In the genomic region with DNA sequence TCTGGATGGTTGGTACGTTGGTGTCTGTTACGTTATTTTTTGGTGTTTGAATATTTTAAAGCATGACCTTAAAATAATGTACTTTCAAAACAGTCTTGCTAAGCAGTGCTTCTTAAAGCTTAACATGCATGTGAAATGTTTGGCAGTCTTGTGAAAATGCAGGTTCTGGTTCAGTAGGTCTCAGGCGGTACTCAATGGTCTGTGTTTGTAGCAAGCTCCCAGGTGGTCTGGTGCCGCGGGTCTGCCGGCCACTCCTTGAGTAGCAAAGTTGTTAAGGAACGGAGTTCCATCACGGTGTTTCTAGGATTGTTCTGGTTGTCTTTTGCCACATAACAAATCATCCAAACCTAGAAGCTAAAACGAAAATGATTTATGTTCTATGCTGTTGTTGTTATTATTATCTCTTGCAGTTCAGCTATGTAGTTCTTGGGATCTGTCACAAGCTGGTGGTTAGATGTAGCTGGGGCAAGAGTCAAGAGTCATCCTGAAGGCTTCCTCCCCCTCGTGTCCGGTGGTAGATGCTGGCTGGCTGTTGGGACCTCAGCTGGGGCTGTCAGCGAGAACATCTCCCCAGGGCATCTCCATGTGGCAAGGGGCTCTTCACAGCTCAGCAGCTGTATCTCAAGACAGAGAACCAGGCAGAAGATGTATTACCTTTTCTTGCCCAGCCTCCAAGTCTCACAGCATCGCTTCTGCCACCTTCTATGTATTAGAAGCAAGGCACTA, we compare ENCODE assay signal across 1 cellular context.
A peak's percentile ranks its signal among the peaks of the same experiment; 100 is the strongest.
TF ChIP-seq lines count a peak whose summit lies in the region.

No MANE protein-coding gene starts in this region.

TF ChIP-seq in GM12878, 131 proteins besides CTCF, POLR2A, EP300 and RAD21 (continued from another document and continues in another):
- TF ChIP-seq, protein P1, sequence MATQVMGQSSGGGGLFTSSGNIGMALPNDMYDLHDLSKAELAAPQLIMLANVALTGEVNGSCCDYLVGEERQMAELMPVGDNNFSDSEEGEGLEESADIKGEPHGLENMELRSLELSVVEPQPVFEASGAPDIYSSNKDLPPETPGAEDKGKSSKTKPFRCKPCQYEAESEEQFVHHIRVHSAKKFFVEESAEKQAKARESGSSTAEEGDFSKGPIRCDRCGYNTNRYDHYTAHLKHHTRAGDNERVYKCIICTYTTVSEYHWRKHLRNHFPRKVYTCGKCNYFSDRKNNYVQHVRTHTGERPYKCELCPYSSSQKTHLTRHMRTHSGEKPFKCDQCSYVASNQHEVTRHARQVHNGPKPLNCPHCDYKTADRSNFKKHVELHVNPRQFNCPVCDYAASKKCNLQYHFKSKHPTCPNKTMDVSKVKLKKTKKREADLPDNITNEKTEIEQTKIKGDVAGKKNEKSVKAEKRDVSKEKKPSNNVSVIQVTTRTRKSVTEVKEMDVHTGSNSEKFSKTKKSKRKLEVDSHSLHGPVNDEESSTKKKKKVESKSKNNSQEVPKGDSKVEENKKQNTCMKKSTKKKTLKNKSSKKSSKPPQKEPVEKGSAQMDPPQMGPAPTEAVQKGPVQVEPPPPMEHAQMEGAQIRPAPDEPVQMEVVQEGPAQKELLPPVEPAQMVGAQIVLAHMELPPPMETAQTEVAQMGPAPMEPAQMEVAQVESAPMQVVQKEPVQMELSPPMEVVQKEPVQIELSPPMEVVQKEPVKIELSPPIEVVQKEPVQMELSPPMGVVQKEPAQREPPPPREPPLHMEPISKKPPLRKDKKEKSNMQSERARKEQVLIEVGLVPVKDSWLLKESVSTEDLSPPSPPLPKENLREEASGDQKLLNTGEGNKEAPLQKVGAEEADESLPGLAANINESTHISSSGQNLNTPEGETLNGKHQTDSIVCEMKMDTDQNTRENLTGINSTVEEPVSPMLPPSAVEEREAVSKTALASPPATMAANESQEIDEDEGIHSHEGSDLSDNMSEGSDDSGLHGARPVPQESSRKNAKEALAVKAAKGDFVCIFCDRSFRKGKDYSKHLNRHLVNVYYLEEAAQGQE (IDR thresholded peaks at IDR 0.05; ENCODE audit: low read depth, low read length), result no peak
- TF ChIP-seq RFX5 (IDR thresholded peaks at IDR 0.05; ENCODE audit: low read depth, low read length) (no peak), ETV6 (conservative IDR thresholded peaks at IDR 0.05 in 1 of 2, IDR thresholded peaks at IDR 0.05 in 1 of 2; ENCODE audit: borderline replicate concordance in 1 of 2, low read depth in 1 of 2) (0 out of 4 replicates have a peak, but pooled peaks of 1 of the 2 experiments have one; percentile 8), POLR2AphosphoS5 (IDR thresholded peaks at IDR 0.05; ENCODE audit: low read length) (no peak; the same call in 1 of the 2 replicates), LARP7 (IDR thresholded peaks at IDR 0.05) (no peak), SUPT20H (IDR thresholded peaks at IDR 0.05; ENCODE audit: borderline replicate concordance, control insufficient read depth, low read depth, low read length) (no peak), TCF7 (IDR thresholded peaks at IDR 0.05; ENCODE audit: borderline replicate concordance) (no peak), PAX5 (IDR thresholded peaks at IDR 0.05; ENCODE audit: borderline replicate concordance, low read depth, low read length) (peak; percentile 70; the same call in 1 of the 2 replicates), CREM (IDR thresholded peaks at IDR 0.05; ENCODE audit: low read depth) (0 out of 2 replicates have a peak, but pooled peaks have one; percentile 20), TAF1 (IDR thresholded peaks at IDR 0.05; ENCODE audit: borderline replicate concordance, low read depth, low read length) (0 out of 2 replicates have a peak, but pooled peaks have one; percentile 23), CHD4 (IDR thresholded peaks at IDR 0.05) (no peak), SP1 (IDR thresholded peaks at IDR 0.05; ENCODE audit: low read depth, low read length) (no peak), NRF1 (conservative IDR thresholded peaks at IDR 0.05; ENCODE audit: low read depth, low read length) (no peak), BCL11A (IDR thresholded peaks at IDR 0.05; ENCODE audit: low read depth, low read length) (no peak), ZNF207 (IDR thresholded peaks at IDR 0.05; ENCODE audit: borderline replicate concordance) (no peak)
- TF ChIP-seq, protein P2, sequence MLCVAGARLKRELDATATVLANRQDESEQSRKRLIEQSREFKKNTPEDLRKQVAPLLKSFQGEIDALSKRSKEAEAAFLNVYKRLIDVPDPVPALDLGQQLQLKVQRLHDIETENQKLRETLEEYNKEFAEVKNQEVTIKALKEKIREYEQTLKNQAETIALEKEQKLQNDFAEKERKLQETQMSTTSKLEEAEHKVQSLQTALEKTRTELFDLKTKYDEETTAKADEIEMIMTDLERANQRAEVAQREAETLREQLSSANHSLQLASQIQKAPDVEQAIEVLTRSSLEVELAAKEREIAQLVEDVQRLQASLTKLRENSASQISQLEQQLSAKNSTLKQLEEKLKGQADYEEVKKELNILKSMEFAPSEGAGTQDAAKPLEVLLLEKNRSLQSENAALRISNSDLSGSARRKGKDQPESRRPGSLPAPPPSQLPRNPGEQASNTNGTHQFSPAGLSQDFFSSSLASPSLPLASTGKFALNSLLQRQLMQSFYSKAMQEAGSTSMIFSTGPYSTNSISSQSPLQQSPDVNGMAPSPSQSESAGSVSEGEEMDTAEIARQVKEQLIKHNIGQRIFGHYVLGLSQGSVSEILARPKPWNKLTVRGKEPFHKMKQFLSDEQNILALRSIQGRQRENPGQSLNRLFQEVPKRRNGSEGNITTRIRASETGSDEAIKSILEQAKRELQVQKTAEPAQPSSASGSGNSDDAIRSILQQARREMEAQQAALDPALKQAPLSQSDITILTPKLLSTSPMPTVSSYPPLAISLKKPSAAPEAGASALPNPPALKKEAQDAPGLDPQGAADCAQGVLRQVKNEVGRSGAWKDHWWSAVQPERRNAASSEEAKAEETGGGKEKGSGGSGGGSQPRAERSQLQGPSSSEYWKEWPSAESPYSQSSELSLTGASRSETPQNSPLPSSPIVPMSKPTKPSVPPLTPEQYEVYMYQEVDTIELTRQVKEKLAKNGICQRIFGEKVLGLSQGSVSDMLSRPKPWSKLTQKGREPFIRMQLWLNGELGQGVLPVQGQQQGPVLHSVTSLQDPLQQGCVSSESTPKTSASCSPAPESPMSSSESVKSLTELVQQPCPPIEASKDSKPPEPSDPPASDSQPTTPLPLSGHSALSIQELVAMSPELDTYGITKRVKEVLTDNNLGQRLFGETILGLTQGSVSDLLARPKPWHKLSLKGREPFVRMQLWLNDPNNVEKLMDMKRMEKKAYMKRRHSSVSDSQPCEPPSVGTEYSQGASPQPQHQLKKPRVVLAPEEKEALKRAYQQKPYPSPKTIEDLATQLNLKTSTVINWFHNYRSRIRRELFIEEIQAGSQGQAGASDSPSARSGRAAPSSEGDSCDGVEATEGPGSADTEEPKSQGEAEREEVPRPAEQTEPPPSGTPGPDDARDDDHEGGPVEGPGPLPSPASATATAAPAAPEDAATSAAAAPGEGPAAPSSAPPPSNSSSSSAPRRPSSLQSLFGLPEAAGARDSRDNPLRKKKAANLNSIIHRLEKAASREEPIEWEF (IDR thresholded peaks at IDR 0.05; ENCODE audit: insufficient replicate concordance, low read depth, low read length), result peak; percentile 29
- TF ChIP-seq, protein P3, sequence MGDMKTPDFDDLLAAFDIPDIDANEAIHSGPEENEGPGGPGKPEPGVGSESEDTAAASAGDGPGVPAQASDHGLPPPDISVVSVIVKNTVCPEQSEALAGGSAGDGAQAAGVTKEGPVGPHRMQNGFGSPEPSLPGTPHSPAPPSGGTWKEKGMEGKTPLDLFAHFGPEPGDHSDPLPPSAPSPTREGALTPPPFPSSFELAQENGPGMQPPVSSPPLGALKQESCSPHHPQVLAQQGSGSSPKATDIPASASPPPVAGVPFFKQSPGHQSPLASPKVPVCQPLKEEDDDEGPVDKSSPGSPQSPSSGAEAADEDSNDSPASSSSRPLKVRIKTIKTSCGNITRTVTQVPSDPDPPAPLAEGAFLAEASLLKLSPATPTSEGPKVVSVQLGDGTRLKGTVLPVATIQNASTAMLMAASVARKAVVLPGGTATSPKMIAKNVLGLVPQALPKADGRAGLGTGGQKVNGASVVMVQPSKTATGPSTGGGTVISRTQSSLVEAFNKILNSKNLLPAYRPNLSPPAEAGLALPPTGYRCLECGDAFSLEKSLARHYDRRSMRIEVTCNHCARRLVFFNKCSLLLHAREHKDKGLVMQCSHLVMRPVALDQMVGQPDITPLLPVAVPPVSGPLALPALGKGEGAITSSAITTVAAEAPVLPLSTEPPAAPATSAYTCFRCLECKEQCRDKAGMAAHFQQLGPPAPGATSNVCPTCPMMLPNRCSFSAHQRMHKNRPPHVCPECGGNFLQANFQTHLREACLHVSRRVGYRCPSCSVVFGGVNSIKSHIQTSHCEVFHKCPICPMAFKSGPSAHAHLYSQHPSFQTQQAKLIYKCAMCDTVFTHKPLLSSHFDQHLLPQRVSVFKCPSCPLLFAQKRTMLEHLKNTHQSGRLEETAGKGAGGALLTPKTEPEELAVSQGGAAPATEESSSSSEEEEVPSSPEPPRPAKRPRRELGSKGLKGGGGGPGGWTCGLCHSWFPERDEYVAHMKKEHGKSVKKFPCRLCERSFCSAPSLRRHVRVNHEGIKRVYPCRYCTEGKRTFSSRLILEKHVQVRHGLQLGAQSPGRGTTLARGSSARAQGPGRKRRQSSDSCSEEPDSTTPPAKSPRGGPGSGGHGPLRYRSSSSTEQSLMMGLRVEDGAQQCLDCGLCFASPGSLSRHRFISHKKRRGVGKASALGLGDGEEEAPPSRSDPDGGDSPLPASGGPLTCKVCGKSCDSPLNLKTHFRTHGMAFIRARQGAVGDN (IDR thresholded peaks at IDR 0.05), result 0 out of 2 replicates have a peak, but pooled peaks have one; percentile 23
- TF ChIP-seq, protein P4, sequence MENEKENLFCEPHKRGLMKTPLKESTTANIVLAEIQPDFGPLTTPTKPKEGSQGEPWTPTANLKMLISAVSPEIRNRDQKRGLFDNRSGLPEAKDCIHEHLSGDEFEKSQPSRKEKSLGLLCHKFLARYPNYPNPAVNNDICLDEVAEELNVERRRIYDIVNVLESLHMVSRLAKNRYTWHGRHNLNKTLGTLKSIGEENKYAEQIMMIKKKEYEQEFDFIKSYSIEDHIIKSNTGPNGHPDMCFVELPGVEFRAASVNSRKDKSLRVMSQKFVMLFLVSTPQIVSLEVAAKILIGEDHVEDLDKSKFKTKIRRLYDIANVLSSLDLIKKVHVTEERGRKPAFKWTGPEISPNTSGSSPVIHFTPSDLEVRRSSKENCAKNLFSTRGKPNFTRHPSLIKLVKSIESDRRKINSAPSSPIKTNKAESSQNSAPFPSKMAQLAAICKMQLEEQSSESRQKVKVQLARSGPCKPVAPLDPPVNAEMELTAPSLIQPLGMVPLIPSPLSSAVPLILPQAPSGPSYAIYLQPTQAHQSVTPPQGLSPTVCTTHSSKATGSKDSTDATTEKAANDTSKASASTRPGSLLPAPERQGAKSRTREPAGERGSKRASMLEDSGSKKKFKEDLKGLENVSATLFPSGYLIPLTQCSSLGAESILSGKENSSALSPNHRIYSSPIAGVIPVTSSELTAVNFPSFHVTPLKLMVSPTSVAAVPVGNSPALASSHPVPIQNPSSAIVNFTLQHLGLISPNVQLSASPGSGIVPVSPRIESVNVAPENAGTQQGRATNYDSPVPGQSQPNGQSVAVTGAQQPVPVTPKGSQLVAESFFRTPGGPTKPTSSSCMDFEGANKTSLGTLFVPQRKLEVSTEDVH (IDR thresholded peaks at IDR 0.05; ENCODE audit: low read depth, partially characterized antibody), result no peak
- TF ChIP-seq, protein P5, sequence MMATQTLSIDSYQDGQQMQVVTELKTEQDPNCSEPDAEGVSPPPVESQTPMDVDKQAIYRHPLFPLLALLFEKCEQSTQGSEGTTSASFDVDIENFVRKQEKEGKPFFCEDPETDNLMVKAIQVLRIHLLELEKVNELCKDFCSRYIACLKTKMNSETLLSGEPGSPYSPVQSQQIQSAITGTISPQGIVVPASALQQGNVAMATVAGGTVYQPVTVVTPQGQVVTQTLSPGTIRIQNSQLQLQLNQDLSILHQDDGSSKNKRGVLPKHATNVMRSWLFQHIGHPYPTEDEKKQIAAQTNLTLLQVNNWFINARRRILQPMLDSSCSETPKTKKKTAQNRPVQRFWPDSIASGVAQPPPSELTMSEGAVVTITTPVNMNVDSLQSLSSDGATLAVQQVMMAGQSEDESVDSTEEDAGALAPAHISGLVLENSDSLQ (IDR thresholded peaks at IDR 0.05), result no peak
- TF ChIP-seq, protein P6, sequence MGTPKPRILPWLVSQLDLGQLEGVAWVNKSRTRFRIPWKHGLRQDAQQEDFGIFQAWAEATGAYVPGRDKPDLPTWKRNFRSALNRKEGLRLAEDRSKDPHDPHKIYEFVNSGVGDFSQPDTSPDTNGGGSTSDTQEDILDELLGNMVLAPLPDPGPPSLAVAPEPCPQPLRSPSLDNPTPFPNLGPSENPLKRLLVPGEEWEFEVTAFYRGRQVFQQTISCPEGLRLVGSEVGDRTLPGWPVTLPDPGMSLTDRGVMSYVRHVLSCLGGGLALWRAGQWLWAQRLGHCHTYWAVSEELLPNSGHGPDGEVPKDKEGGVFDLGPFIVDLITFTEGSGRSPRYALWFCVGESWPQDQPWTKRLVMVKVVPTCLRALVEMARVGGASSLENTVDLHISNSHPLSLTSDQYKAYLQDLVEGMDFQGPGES (IDR thresholded peaks at IDR 0.05), result no peak
- TF ChIP-seq, protein P7, sequence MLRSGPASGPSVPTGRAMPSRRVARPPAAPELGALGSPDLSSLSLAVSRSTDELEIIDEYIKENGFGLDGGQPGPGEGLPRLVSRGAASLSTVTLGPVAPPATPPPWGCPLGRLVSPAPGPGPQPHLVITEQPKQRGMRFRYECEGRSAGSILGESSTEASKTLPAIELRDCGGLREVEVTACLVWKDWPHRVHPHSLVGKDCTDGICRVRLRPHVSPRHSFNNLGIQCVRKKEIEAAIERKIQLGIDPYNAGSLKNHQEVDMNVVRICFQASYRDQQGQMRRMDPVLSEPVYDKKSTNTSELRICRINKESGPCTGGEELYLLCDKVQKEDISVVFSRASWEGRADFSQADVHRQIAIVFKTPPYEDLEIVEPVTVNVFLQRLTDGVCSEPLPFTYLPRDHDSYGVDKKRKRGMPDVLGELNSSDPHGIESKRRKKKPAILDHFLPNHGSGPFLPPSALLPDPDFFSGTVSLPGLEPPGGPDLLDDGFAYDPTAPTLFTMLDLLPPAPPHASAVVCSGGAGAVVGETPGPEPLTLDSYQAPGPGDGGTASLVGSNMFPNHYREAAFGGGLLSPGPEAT (IDR thresholded peaks at IDR 0.05; ENCODE audit: low read depth), result no peak
- TF ChIP-seq, protein P8, sequence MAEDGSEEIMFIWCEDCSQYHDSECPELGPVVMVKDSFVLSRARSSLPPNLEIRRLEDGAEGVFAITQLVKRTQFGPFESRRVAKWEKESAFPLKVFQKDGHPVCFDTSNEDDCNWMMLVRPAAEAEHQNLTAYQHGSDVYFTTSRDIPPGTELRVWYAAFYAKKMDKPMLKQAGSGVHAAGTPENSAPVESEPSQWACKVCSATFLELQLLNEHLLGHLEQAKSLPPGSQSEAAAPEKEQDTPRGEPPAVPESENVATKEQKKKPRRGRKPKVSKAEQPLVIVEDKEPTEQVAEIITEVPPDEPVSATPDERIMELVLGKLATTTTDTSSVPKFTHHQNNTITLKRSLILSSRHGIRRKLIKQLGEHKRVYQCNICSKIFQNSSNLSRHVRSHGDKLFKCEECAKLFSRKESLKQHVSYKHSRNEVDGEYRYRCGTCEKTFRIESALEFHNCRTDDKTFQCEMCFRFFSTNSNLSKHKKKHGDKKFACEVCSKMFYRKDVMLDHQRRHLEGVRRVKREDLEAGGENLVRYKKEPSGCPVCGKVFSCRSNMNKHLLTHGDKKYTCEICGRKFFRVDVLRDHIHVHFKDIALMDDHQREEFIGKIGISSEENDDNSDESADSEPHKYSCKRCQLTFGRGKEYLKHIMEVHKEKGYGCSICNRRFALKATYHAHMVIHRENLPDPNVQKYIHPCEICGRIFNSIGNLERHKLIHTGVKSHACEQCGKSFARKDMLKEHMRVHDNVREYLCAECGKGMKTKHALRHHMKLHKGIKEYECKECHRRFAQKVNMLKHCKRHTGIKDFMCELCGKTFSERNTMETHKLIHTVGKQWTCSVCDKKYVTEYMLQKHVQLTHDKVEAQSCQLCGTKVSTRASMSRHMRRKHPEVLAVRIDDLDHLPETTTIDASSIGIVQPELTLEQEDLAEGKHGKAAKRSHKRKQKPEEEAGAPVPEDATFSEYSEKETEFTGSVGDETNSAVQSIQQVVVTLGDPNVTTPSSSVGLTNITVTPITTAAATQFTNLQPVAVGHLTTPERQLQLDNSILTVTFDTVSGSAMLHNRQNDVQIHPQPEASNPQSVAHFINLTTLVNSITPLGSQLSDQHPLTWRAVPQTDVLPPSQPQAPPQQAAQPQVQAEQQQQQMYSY (CRISPR knock-in tag; IDR thresholded peaks at IDR 0.05), result no peak
